ENCODE assay signal across 21 cellular contexts in genomic region chr2:128277961-128278681, GRCh38. TPM values are rescaled to one million over a fixed set of nuclear protein-coding genes. Genes with fewer than 3 reads are reported as not detected.
DNase-seq lines count a peak whose midpoint lies in the region; ATAC-seq and FAIRE-seq lines count a peak whose summit lies in the region.
"Had no signal": no experiment of that assay in that cellular context is flagged by ENCODE, and none has a peak within 500 bp of the region (broad histone marks: within the 10 kb centered on the region; RNA-seq: fewer than 3 reads in every experiment).

No MANE protein-coding gene starts in this region.

- no peak for FAIRE-seq in small intestine (lab: Jason Lieb, UNC)
- FAIRE-seq: A549 had no signal

- WGBS in small intestine, 3 donors: 64 to 76% (median 75%) methylated on average over 13 to 14 of the region's 14 CpGs

- peak; percentile 9 for DNase-seq in activated naive CD4-positive, alpha-beta T cell treated with anti-CD3 and anti-CD28 coated beads, Interleukin-2, amount 10 ng/mL, durations not matched to agents 7 days and 5 days
- DNase-seq in activated naive CD4-positive, alpha-beta T cell treated with anti-CD3 and anti-CD28 coated beads for 36 hours: no peak
- no peak for DNase-seq in effector memory CD8-positive, alpha-beta T cell
- DNase-seq in mesenteric fat pad (ENCODE audit: low spot score) (peak; percentile 87), small intestine (peak; percentile 53), cerebellar cortex (ENCODE audit: low spot score) (no peak), ecto neural progenitor cell (ENCODE audit: low spot score) (no peak)
- DNase-seq: C1 segment of cervical spinal cord; GDM1; naive B cell; stimulated activated CD8-positive, alpha-beta memory T cell treated with anti-CD3 and anti-CD28 coated beads, Interleukin-4, amount 100 ng/mL, for 48 hours; T-helper 9 cell had no signal

- no peaks in the 10 kb centered on the region for H3K27me3 ChIP-seq in small intestine (ENCODE audit: control insufficient read depth in 2 of 2, insufficient read depth in 2 of 2, low read length in 2 of 2)
- H3K27me3 ChIP-seq: cardiac muscle cell had no signal

- H3K4me3 ChIP-seq in small intestine (ENCODE audit: low read depth in 1 of 2, low read length in 2 of 2): no peak overlapping the region
- H3K4me3 ChIP-seq: A549, cardiac muscle cell, HAP-1, prostate gland had no signal

- H3K4me3 Mint-ChIP-seq in activated naive CD4-positive, alpha-beta T cell treated with anti-CD3 and anti-CD28 coated beads, Interleukin-2, amount 10 ng/mL, durations not matched to agents 7 days and 5 days: no peak overlapping the region
- H3K4me3 Mint-ChIP-seq in activated naive CD4-positive, alpha-beta T cell treated with anti-CD3 and anti-CD28 coated beads for 36 hours: no peak overlapping the region
- H3K4me3 Mint-ChIP-seq in effector memory CD8-positive, alpha-beta T cell: no peak overlapping the region
- H3K4me3 Mint-ChIP-seq: activated T-helper 1 cell treated with anti-CD3 and anti-CD28 coated beads, Interleukin-12 subunit alpha, Interleukin-12 subunit beta, Interleukin-2, Interleukin-4 antibody, amounts not matched to agents 30 ng/mL and 10 ng/mL and 1 ng/mL, durations not matched to agents 14 hours and 24 hours and 36 hours had no signal

- no peak overlapping the region for H3K27ac Mint-ChIP-seq in activated naive CD4-positive, alpha-beta T cell treated with anti-CD3 and anti-CD28 coated beads, Interleukin-2, amount 10 ng/mL, durations not matched to agents 7 days and 5 days
- no peak overlapping the region for H3K27ac Mint-ChIP-seq in activated naive CD4-positive, alpha-beta T cell treated with anti-CD3 and anti-CD28 coated beads for 36 hours
- peak overlapping the region; percentile 41 to 81 for H3K27ac Mint-ChIP-seq in effector memory CD8-positive, alpha-beta T cell
- H3K27ac Mint-ChIP-seq: activated T-helper 1 cell treated with anti-CD3 and anti-CD28 coated beads, Interleukin-12 subunit alpha, Interleukin-12 subunit beta, Interleukin-2, Interleukin-4 antibody, amounts not matched to agents 30 ng/mL and 10 ng/mL and 1 ng/mL, durations not matched to agents 14 hours and 24 hours and 36 hours had no signal

- no peak overlapping the region for H3K27ac ChIP-seq in small intestine (ENCODE audit: low read depth in 1 of 2, low read length in 1 of 2)
- H3K27ac ChIP-seq: A549, cardiac muscle cell, prostate gland had no signal

- intact Hi-C loops in activated naive CD4-positive, alpha-beta T cell treated with anti-CD3 and anti-CD28 coated beads for 36 hours (cut with micrococcal nuclease): no loop called here

- H3K9me3 Mint-ChIP-seq in activated naive CD4-positive, alpha-beta T cell treated with anti-CD3 and anti-CD28 coated beads, Interleukin-2, amount 10 ng/mL, durations not matched to agents 7 days and 5 days: peaks cover 10% of the 10 kb centered on the region
- H3K9me3 Mint-ChIP-seq in activated naive CD4-positive, alpha-beta T cell treated with anti-CD3 and anti-CD28 coated beads for 36 hours: peaks cover 15% of the 10 kb centered on the region
- no peaks in the 10 kb centered on the region for H3K9me3 Mint-ChIP-seq in effector memory CD8-positive, alpha-beta T cell

- H3K36me3 ChIP-seq in small intestine (ENCODE audit: control insufficient read depth in 2 of 2, insufficient read depth in 2 of 2, low read length in 2 of 2): peaks cover 0 to 3% of the 10 kb centered on the region in 2 donors
- H3K36me3 ChIP-seq: cardiac muscle cell, HAP-1, prostate gland had no signal

- no peak for ATAC-seq in effector memory CD8-positive, alpha-beta T cell (replicated peaks)
- no peak for ATAC-seq in GM18868 (IDR thresholded peaks at IDR 0.05; ENCODE audit: unreplicated experiment)
- ATAC-seq: A549; activated CD4-positive, CD25-positive, alpha-beta regulatory T cell treated with anti-CD3 and anti-CD28 coated beads, Interleukin-2, amount 50 U/mL, for 24 hours; Panc1; SK-N-SH treated with all-trans-retinoic acid at 6 μM for 48 hours had no signal

- H3K4me1 ChIP-seq in small intestine (ENCODE audit: control insufficient read depth in 2 of 2, insufficient read depth in 1 of 2, low read depth in 1 of 2, low read length in 1 of 2): no peaks in the 10 kb centered on the region
- H3K4me1 ChIP-seq: A549, HAP-1 had no signal

- H3K27me3 Mint-ChIP-seq in activated naive CD4-positive, alpha-beta T cell treated with anti-CD3 and anti-CD28 coated beads, Interleukin-2, amount 10 ng/mL, durations not matched to agents 7 days and 5 days: no peaks in the 10 kb centered on the region
- no peaks in the 10 kb centered on the region for H3K27me3 Mint-ChIP-seq in activated naive CD4-positive, alpha-beta T cell treated with anti-CD3 and anti-CD28 coated beads for 36 hours (ENCODE audit: low read depth)
- H3K27me3 Mint-ChIP-seq in effector memory CD8-positive, alpha-beta T cell: no peaks in the 10 kb centered on the region
- H3K27me3 Mint-ChIP-seq: naive B cell had no signal

- CTCF ChIA-PET in activated naive CD4-positive, alpha-beta T cell treated with anti-CD3 and anti-CD28 coated beads, Interleukin-2, amount 10 ng/mL, durations not matched to agents 7 days and 5 days (lab: Charles Lee): no interaction called here
- CTCF ChIA-PET in activated naive CD4-positive, alpha-beta T cell treated with anti-CD3 and anti-CD28 coated beads for 36 hours (lab: Charles Lee): no interaction called here

- no peaks in the 10 kb centered on the region for H3K9me3 ChIP-seq in small intestine (ENCODE audit: control insufficient read depth, low read depth)
- H3K9me3 ChIP-seq: HAP-1, prostate gland had no signal

- peaks cover 21% of the 10 kb centered on the region for H3K4me1 Mint-ChIP-seq in activated naive CD4-positive, alpha-beta T cell treated with anti-CD3 and anti-CD28 coated beads, Interleukin-2, amount 10 ng/mL, durations not matched to agents 7 days and 5 days
- H3K4me1 Mint-ChIP-seq in activated naive CD4-positive, alpha-beta T cell treated with anti-CD3 and anti-CD28 coated beads for 36 hours (ENCODE audit: low read depth): peaks cover 13% of the 10 kb centered on the region
- H3K4me1 Mint-ChIP-seq in effector memory CD8-positive, alpha-beta T cell (ENCODE audit: low read depth in 2 of 2): peaks cover 36 to 37% of the 10 kb centered on the region in 2 donors

- H3K36me3 Mint-ChIP-seq in activated naive CD4-positive, alpha-beta T cell treated with anti-CD3 and anti-CD28 coated beads, Interleukin-2, amount 10 ng/mL, durations not matched to agents 7 days and 5 days: peaks cover 10% of the 10 kb centered on the region
- H3K36me3 Mint-ChIP-seq in activated naive CD4-positive, alpha-beta T cell treated with anti-CD3 and anti-CD28 coated beads for 36 hours (ENCODE audit: low read depth): peaks cover 26% of the 10 kb centered on the region
- H3K36me3 Mint-ChIP-seq in effector memory CD8-positive, alpha-beta T cell (ENCODE audit: insufficient read depth): peaks cover 19% of the 10 kb centered on the region

RNA-seq across cellular contexts. Expression of gene HS6ST1, which starts 40.5 kb away (rescaled TPM):
- total RNA-seq in activated naive CD4-positive, alpha-beta T cell treated with anti-CD3 and anti-CD28 coated beads for 36 hours: 1 to 10 TPM; 8.1 to 8.2 TPM
- total RNA-seq in mesenteric fat pad: 38.4 TPM
- 10 to 100 TPM in 1 of 3 donors, 1 to 10 TPM in 2; 4.0 to 20.7 (median 6.5) TPM for polyA plus RNA-seq in small intestine

Comparison
In these comparisons a context has a peak if more than half of its experiments do, and no peak if none do; other contexts are left out.
1. DNase-seq: peak in activated naive CD4-positive, alpha-beta T cell treated with anti-CD3 and anti-CD28 coated beads, Interleukin-2, amount 10 ng/mL, durations not matched to agents 7 days and 5 days (single experiment), mesenteric fat pad (single experiment) and small intestine (single experiment); none in activated naive CD4-positive, alpha-beta T cell treated with anti-CD3 and anti-CD28 coated beads for 36 hours (single experiment), effector memory CD8-positive, alpha-beta T cell (0 of 3), cerebellar cortex (single experiment) and ecto neural progenitor cell (single experiment).
2. H3K27ac Mint-ChIP-seq: peak in effector memory CD8-positive, alpha-beta T cell (2 of 2); none in activated naive CD4-positive, alpha-beta T cell treated with anti-CD3 and anti-CD28 coated beads, Interleukin-2, amount 10 ng/mL, durations not matched to agents 7 days and 5 days (single experiment) and activated naive CD4-positive, alpha-beta T cell treated with anti-CD3 and anti-CD28 coated beads for 36 hours (single experiment).